ENCODE assay signal across 8 cellular contexts in genomic region chr19:18204394-18205179, GRCh38. TPM values are rescaled to one million over a fixed set of nuclear protein-coding genes. Genes with fewer than 3 reads are reported as not detected.
DNase-seq lines count a peak whose midpoint lies in the region; ATAC-seq and TF ChIP-seq lines count a peak whose summit lies in the region.

No MANE protein-coding gene starts in this region.

- intact Hi-C loops in left ventricle myocardium superior (cut with micrococcal nuclease): loop anchor here (10.0 kb wide), 1 partner anchor 120 kb away; the partner anchor contains the start of gene LSM4

- ATAC-seq in HG02678 (IDR thresholded peaks at IDR 0.05; ENCODE audit: unreplicated experiment): peak; percentile 17
- peak; percentile 44 for ATAC-seq in left ventricle myocardium superior

- H3K4me3 ChIP-seq in retinal pigment epithelial cell (ENCODE audit: low read length): peak overlapping the region; percentile 75

- DNase-seq in NCI-H446 (lab: John Stamatoyannopoulos, UW) (peak; percentile 87 to 89), NCI-H446 treated with DMSO at 0.1 percent for 48 hours (lab: John Stamatoyannopoulos, UW) (no peak), NCI-H526 treated with DMSO at 0.1 percent for 48 hours (lab: John Stamatoyannopoulos, UW) (peak; percentile 63), left ventricle myocardium superior (no peak), retinal pigment epithelial cell (ENCODE audit: low read depth) (no peak), hepatic stellate cell (ENCODE audit: low spot score) (no peak)
- peak; percentile 49 for DNase-seq in activated naive CD4-positive, alpha-beta T cell treated with anti-CD3 and anti-CD28 coated beads, Interleukin-2, amount 50 U/mL, for 16 hours

- TF ChIP-seq CTCF in retinal pigment epithelial cell (conservative IDR thresholded peaks at IDR 0.05; ENCODE audit: low read depth, low read length): no peak

RNA-seq across cellular contexts. Expression of gene RAB3A, which starts 0.7 kb away (rescaled TPM):
- 35.5 TPM for total RNA-seq in left ventricle myocardium superior

RNA-seq across cellular contexts. Expression of gene MPV17L2, which starts 11.6 kb away (rescaled TPM):
- total RNA-seq in left ventricle myocardium superior: 9.0 TPM

RNA-seq across cellular contexts. Expression of gene PDE4C, which starts 21.7 kb away (rescaled TPM):
- total RNA-seq in left ventricle myocardium superior: 1.2 TPM

RNA-seq across cellular contexts. Expression of gene IFI30, which starts 31.0 kb away (rescaled TPM):
- total RNA-seq in left ventricle myocardium superior: 20.6 TPM

RNA-seq across cellular contexts. Expression of gene PIK3R2, which starts 51.6 kb away (rescaled TPM):
- 29.6 TPM for total RNA-seq in left ventricle myocardium superior

Comparison
In these comparisons a context has a peak if more than half of its experiments do, and no peak if none do; other contexts are left out.
1. DNase-seq: peak in NCI-H446 (2 of 2), NCI-H526 treated with DMSO at 0.1 percent for 48 hours (single experiment) and activated naive CD4-positive, alpha-beta T cell treated with anti-CD3 and anti-CD28 coated beads, Interleukin-2, amount 50 U/mL, for 16 hours (single experiment); none in NCI-H446 treated with DMSO at 0.1 percent for 48 hours (single experiment), left ventricle myocardium superior (single experiment), retinal pigment epithelial cell (single experiment) and hepatic stellate cell (single experiment).